11 cellular contexts compared by ENCODE assay signal in genomic region chr3:194688946-194689345, GRCh38. TPM values are rescaled to one million over a fixed set of nuclear protein-coding genes. Genes with fewer than 3 reads are reported as not detected.
A peak's percentile ranks its signal among the peaks of the same experiment; 100 is the strongest.
DNase-seq lines count a peak whose midpoint lies in the region; ATAC-seq and TF ChIP-seq lines count a peak whose summit lies in the region.
"Had no signal": no experiment of that assay in that cellular context is flagged by ENCODE, and none has a peak within 500 bp of the region (broad histone marks: within the 10 kb centered on the region; RNA-seq: fewer than 3 reads in every experiment).

No MANE protein-coding gene starts in this region.

- H3K27me3 ChIP-seq in muscle layer of duodenum (ENCODE audit: low read depth, low read length) (no peaks in the 10 kb centered on the region), vagina (no peaks in the 10 kb centered on the region)

- H3K9me3 ChIP-seq in muscle layer of duodenum (ENCODE audit: control insufficient read depth in 1 of 2, low read length in 2 of 2) = no peaks in the 10 kb centered on the region
- H3K9me3 ChIP-seq in vagina = no peaks in the 10 kb centered on the region

- H3K27ac Mint-ChIP-seq in stimulated activated naive CD8-positive, alpha-beta T cell treated with anti-CD3 and anti-CD28 coated beads, Interleukin-15, Interleukin-2, amounts not matched to agents 100 ng/mL and 50 ng/mL, for 24 hours = peak overlapping the region; percentile 36

- H3K4me3 ChIP-seq in astrocyte of the spinal cord (ENCODE audit: low read depth, low read length) (peak overlapping the region; percentile 13), muscle layer of duodenum (ENCODE audit: low read depth in 1 of 2, low read length in 2 of 2) (peak overlapping the region; percentile 20 to 79), vagina (peak overlapping the region; percentile 18 to 62)

- intact Hi-C loops in vagina (cut with DNase I) = loop anchor here (5.0 to 10.0 kb wide), 2 partner anchors 418 to 856 kb away; partner anchors contain the start of gene PPP1R2

- H3K27me3 Mint-ChIP-seq in stimulated activated naive CD8-positive, alpha-beta T cell treated with anti-CD3 and anti-CD28 coated beads, Interleukin-15, Interleukin-2, amounts not matched to agents 100 ng/mL and 50 ng/mL, for 24 hours = peaks cover 26% of the 10 kb centered on the region

- no peaks in the 10 kb centered on the region for H3K9me3 Mint-ChIP-seq in stimulated activated naive CD8-positive, alpha-beta T cell treated with anti-CD3 and anti-CD28 coated beads, Interleukin-15, Interleukin-2, amounts not matched to agents 100 ng/mL and 50 ng/mL, for 24 hours

- in situ Hi-C loops in astrocyte of the spinal cord (cut with HindIII; ENCODE audit: low sequenced_read_pairs) = loop anchor here (10.0 kb wide), 1 partner anchor 566 kb away; no protein-coding TSS in a partner anchor

- peaks cover 63% of the 10 kb centered on the region for H3K4me1 Mint-ChIP-seq in stimulated activated naive CD8-positive, alpha-beta T cell treated with anti-CD3 and anti-CD28 coated beads, Interleukin-15, Interleukin-2, amounts not matched to agents 100 ng/mL and 50 ng/mL, for 24 hours (ENCODE audit: low read depth)

- no peaks in the 10 kb centered on the region for H3K36me3 ChIP-seq in muscle layer of duodenum (ENCODE audit: control insufficient read depth in 1 of 2, insufficient read depth in 2 of 2, low read length in 2 of 2)
- no peaks in the 10 kb centered on the region for H3K36me3 ChIP-seq in vagina

- peaks cover 4 to 19% of the 10 kb centered on the region in 2 donors for H3K4me1 ChIP-seq in muscle layer of duodenum (ENCODE audit: control insufficient read depth in 1 of 2, insufficient read depth in 2 of 2, low read length in 2 of 2)
- peaks cover 41% of the 10 kb centered on the region for H3K4me1 ChIP-seq in vagina

- no peak for DNase-seq in stimulated activated naive CD8-positive, alpha-beta T cell treated with anti-CD3 and anti-CD28 coated beads, Interleukin-15, Interleukin-2, amounts not matched to agents 100 U/mL and 50 U/mL, for 24 hours
- DNase-seq in astrocyte of the spinal cord (ENCODE audit: low read depth, low spot score) (no peak), vagina (ENCODE audit: extremely low spot score in 2 of 2) (no peak), DMS153 (lab: John Stamatoyannopoulos, UW) (no peak), H4 (ENCODE audit: low spot score) (no peak)
- DNase-seq: Calu3; effector CD8-positive, alpha-beta T cell; NK-92 treated with Interleukin-12 subunit alpha and Interleukin-12 subunit beta, amount 100 ng/mL, for 24 hours had no signal

- no peak for TF ChIP-seq POLR2A in vagina (IDR thresholded peaks at IDR 0.05)

- TF ChIP-seq CTCF in astrocyte of the spinal cord (IDR thresholded peaks at IDR 0.05; ENCODE audit: low read depth, low read length) (no peak), vagina (IDR thresholded peaks at IDR 0.05) (no peak)

- ATAC-seq in stimulated activated naive CD8-positive, alpha-beta T cell treated with anti-CD3 and anti-CD28 coated beads, Interleukin-15, Interleukin-2, amounts not matched to agents 100 U/mL and 50 U/mL, for 24 hours = no peak
- ATAC-seq in HG03095 (IDR thresholded peaks at IDR 0.05; ENCODE audit: unreplicated experiment) = no peak

- peak overlapping the region; percentile 60 for H3K4me3 Mint-ChIP-seq in stimulated activated naive CD8-positive, alpha-beta T cell treated with anti-CD3 and anti-CD28 coated beads, Interleukin-15, Interleukin-2, amounts not matched to agents 100 ng/mL and 50 ng/mL, for 24 hours

- H3K27ac ChIP-seq in muscle layer of duodenum (ENCODE audit: low read length) = peak overlapping the region; percentile 1
- peak overlapping the region; percentile 90 for H3K27ac ChIP-seq in vagina

- H3K36me3 Mint-ChIP-seq in stimulated activated naive CD8-positive, alpha-beta T cell treated with anti-CD3 and anti-CD28 coated beads, Interleukin-15, Interleukin-2, amounts not matched to agents 100 ng/mL and 50 ng/mL, for 24 hours (ENCODE audit: low read depth) = no peaks in the 10 kb centered on the region

RNA-seq across cellular contexts. Expression of gene FAM43A, which starts 3.3 kb away (rescaled TPM):
- 20.4 TPM for total RNA-seq in vagina
- 4.0 and 4.6 TPM in 2 replicates for total RNA-seq in H4 (2014; rRNA removed; shearing (Covaris generic))

RNA-seq across cellular contexts. Expression of gene LSG1, which starts 17.0 kb away (rescaled TPM):
- total RNA-seq in vagina = 40.3 TPM
- 43.5 and 51.6 TPM in 2 replicates for total RNA-seq in H4 (2014; rRNA removed; shearing (Covaris generic))

RNA-seq across cellular contexts. Expression of gene TMEM44, which starts 55.7 kb away (rescaled TPM):
- 11.0 TPM for total RNA-seq in vagina
- 6.6 and 8.4 TPM in 2 replicates for total RNA-seq in H4 (2014; rRNA removed; shearing (Covaris generic))
